26 cellular contexts compared by ENCODE assay signal in genomic region chr9:18848657-18849056, GRCh38.
"Had no signal": no experiment of that assay in that cellular context is flagged by ENCODE, and none has a peak within 500 bp of the region (broad histone marks: within the 10 kb centered on the region; RNA-seq: fewer than 3 reads in every experiment).

No MANE protein-coding gene starts in this region.

- H3K9me3 ChIP-seq: body of pancreas, gastrocnemius medialis, psoas muscle, right atrium auricular region, testis, vagina had no signal

- H3K4me3 ChIP-seq: body of pancreas, gastrocnemius medialis, neural progenitor cell, psoas muscle, right atrium auricular region, testis, vagina had no signal

- H3K27ac ChIP-seq: body of pancreas, gastrocnemius medialis, neural progenitor cell, parathyroid adenoma, psoas muscle, right atrium auricular region, testis, vagina, VCaP had no signal

- FAIRE-seq: colon, endometrium, kidney, TTC549 had no signal

- H3K27me3 ChIP-seq: body of pancreas, gastrocnemius medialis, neural progenitor cell, right atrium auricular region, testis, vagina had no signal

- H3K79me2 ChIP-seq: parathyroid adenoma had no signal

- ATAC-seq: body of pancreas; gastrocnemius medialis; naive thymus-derived CD8-positive, alpha-beta T cell; psoas muscle had no signal

- H3K4me2 ChIP-seq: neural progenitor cell had no signal

- H2AFZ ChIP-seq: neural progenitor cell, parathyroid adenoma had no signal

- DNase-seq: activated CD4-positive, alpha-beta T cell treated with anti-CD3 and anti-CD28 coated beads for 4 hours; activated CD4-positive, alpha-beta T cell treated with anti-CD3 and anti-CD28 coated beads, Interleukin-2, amount 50 U/mL, for 4 hours; activated effector memory CD4-positive, alpha-beta T cell treated with Interleukin-2 at 50 U/mL for 16 hours; activated naive CD4-positive, alpha-beta T cell treated with Interleukin-2 at 50 U/mL for 16 hours; anterior cingulate cortex; effector CD8-positive, alpha-beta T cell; erythroblast; gastrocnemius medialis; hypothalamus; immature natural killer cell; kidney; naive thymus-derived CD8-positive, alpha-beta T cell; occipital lobe; psoas muscle; stimulated activated naive CD4-positive, alpha-beta T cell; testis; trophoblast cell had no signal

- H3K4me1 ChIP-seq: body of pancreas, neural progenitor cell, parathyroid adenoma, psoas muscle, testis, vagina had no signal

- H3K36me3 ChIP-seq: gastrocnemius medialis, neural progenitor cell, right atrium auricular region, vagina had no signal

- H3K9ac ChIP-seq: neural progenitor cell, parathyroid adenoma had no signal
